ENCODE assay signal across 25 cellular contexts in the genomic region with DNA sequence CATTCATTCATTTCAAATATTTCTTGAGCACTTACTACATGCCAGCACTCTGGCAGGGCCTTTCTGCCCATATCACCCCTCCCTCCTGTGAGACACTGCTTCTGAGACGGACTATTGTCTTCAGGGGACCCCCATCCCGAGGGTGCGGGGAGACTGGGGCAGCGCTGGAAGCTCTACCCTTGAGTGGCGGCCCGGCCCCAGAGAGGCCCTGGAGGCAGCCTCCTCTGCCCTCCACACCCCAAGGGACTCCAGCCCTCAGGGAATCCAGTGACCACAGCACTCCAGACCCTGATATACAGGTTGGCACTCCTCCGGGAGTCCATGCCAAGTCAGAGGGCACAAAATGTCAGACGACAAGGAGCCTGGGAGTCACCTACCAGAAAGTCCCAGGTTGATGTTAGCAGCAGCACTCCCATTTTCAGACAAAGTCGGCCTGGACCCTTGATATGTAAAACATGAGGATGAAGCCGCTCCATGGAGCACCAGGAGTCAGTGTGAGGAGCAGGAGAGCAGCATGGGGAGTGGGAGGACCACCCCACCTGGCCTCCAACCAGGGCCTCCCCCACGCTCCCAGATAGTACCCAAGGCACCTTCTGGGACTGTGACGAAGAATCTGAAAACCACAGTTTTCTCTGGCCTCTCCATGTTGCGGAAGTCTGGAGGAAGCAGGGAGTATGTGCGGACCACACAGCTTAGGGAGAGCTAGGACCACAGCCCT. TPM values are rescaled to one million over a fixed set of nuclear protein-coding genes. Genes with fewer than 3 reads are reported as not detected.
DNase-seq lines count a peak whose midpoint lies in the region; ATAC-seq and TF ChIP-seq lines count a peak whose summit lies in the region.
"Had no signal": no experiment of that assay in that cellular context is flagged by ENCODE, and none has a peak within 500 bp of the region (broad histone marks: within the 10 kb centered on the region; RNA-seq: fewer than 3 reads in every experiment).

No MANE protein-coding gene starts in this region.

- H3K9me3 ChIP-seq in left ventricle myocardium inferior (replicated peaks): no peaks in the 10 kb centered on the region
- H3K9me3 ChIP-seq: esophagus muscularis mucosa, gastroesophageal sphincter, MG63, uterus had no signal

- H3K27ac ChIP-seq in left ventricle myocardium inferior (replicated peaks) (peak overlapping the region; percentile 92), angular gyrus (ENCODE audit: low read depth, low read length) (peak overlapping the region; percentile 100)
- H3K27ac ChIP-seq: uterus had no signal

- peak overlapping the region in 5 of 8 donors; percentile 23 to 72 (median 55) for H3K4me3 Mint-ChIP-seq in naive B cell
- no peak overlapping the region for H3K4me3 Mint-ChIP-seq in activated naive CD4-positive, alpha-beta T cell treated with anti-CD3 and anti-CD28 coated beads, Interleukin-2, amount 10 ng/mL, durations not matched to agents 7 days and 5 days
- H3K4me3 Mint-ChIP-seq in activated CD4-positive, alpha-beta T cell treated with anti-CD3 and anti-CD28 coated beads for 36 hours: no peak overlapping the region
- H3K4me3 Mint-ChIP-seq: effector memory CD8-positive, alpha-beta T cell had no signal

- H3K36me3 Mint-ChIP-seq in naive B cell: peaks cover 0 to 12% of the 10 kb centered on the region in 2 donors
- no peaks in the 10 kb centered on the region for H3K36me3 Mint-ChIP-seq in activated naive CD4-positive, alpha-beta T cell treated with anti-CD3 and anti-CD28 coated beads, Interleukin-2, amount 10 ng/mL, durations not matched to agents 7 days and 5 days
- H3K36me3 Mint-ChIP-seq in activated CD4-positive, alpha-beta T cell treated with anti-CD3 and anti-CD28 coated beads for 36 hours (ENCODE audit: low read depth): no peaks in the 10 kb centered on the region

- peaks cover 100% of the 10 kb centered on the region for H3K4me1 ChIP-seq in left ventricle myocardium inferior

- H3K9me3 Mint-ChIP-seq in naive B cell: no peaks in the 10 kb centered on the region
- no peaks in the 10 kb centered on the region for H3K9me3 Mint-ChIP-seq in activated naive CD4-positive, alpha-beta T cell treated with anti-CD3 and anti-CD28 coated beads, Interleukin-2, amount 10 ng/mL, durations not matched to agents 7 days and 5 days
- no peaks in the 10 kb centered on the region for H3K9me3 Mint-ChIP-seq in activated CD4-positive, alpha-beta T cell treated with anti-CD3 and anti-CD28 coated beads for 36 hours (ENCODE audit: low read depth)
- H3K9me3 Mint-ChIP-seq: effector memory CD8-positive, alpha-beta T cell had no signal

- H3K4me1 Mint-ChIP-seq in naive B cell: peaks cover 72 to 96% (median 87%) of the 10 kb centered on the region in 3 donors
- peaks cover 13% of the 10 kb centered on the region for H3K4me1 Mint-ChIP-seq in activated naive CD4-positive, alpha-beta T cell treated with anti-CD3 and anti-CD28 coated beads, Interleukin-2, amount 10 ng/mL, durations not matched to agents 7 days and 5 days
- H3K4me1 Mint-ChIP-seq in activated CD4-positive, alpha-beta T cell treated with anti-CD3 and anti-CD28 coated beads for 36 hours: peaks cover 20% of the 10 kb centered on the region

- ATAC-seq in left cardiac atrium: no peak
- ATAC-seq in naive B cell (ENCODE audit: low read depth in 2 of 2): no peak
- ATAC-seq in left colon: no peak
- ATAC-seq in activated CD4-positive, alpha-beta T cell treated with anti-CD3 and anti-CD28 coated beads for 36 hours: no peak
- ATAC-seq: effector memory CD8-positive, alpha-beta T cell; gastroesophageal sphincter had no signal

- H3K27ac Mint-ChIP-seq in naive B cell: peak overlapping the region; percentile 57 to 97 (median 83)
- H3K27ac Mint-ChIP-seq in activated naive CD4-positive, alpha-beta T cell treated with anti-CD3 and anti-CD28 coated beads, Interleukin-2, amount 10 ng/mL, durations not matched to agents 7 days and 5 days: no peak overlapping the region
- H3K27ac Mint-ChIP-seq in activated CD4-positive, alpha-beta T cell treated with anti-CD3 and anti-CD28 coated beads for 36 hours: no peak overlapping the region

- no peaks in the 10 kb centered on the region for H3K27me3 ChIP-seq in left ventricle myocardium inferior (ENCODE audit: low read depth)
- H3K27me3 ChIP-seq: esophagus muscularis mucosa, gastroesophageal sphincter, MG63, uterus had no signal

- POLR2A ChIA-PET in activated CD4-positive, alpha-beta T cell treated with anti-CD3 and anti-CD28 coated beads for 36 hours (lab: Charles Lee): interaction anchor here (0.6 to 1.0 kb wide), 2 partner anchors 19 to 557 kb away, joined by 4 to 7 read pairs; no protein-coding TSS in a partner anchor

- intact Hi-C loops in left ventricle myocardium inferior (cut with micrococcal nuclease): no loop called here
- intact Hi-C loops in left cardiac atrium (cut with DNase I): no loop called here
- intact Hi-C loops in left colon (cut with DNase I, micrococcal nuclease): no loop called here
- intact Hi-C loops in activated CD4-positive, alpha-beta T cell treated with anti-CD3 and anti-CD28 coated beads for 36 hours (cut with DNase I, micrococcal nuclease): no loop called here

- TF ChIP-seq CTCF in left ventricle myocardium inferior (IDR thresholded peaks at IDR 0.05; ENCODE audit: borderline replicate concordance): no peak

- no peaks in the 10 kb centered on the region for H3K36me3 ChIP-seq in left ventricle myocardium inferior
- H3K36me3 ChIP-seq: esophagus muscularis mucosa, MG63, uterus had no signal

- no peaks in the 10 kb centered on the region for H3K27me3 Mint-ChIP-seq in naive B cell
- no peaks in the 10 kb centered on the region for H3K27me3 Mint-ChIP-seq in activated naive CD4-positive, alpha-beta T cell treated with anti-CD3 and anti-CD28 coated beads, Interleukin-2, amount 10 ng/mL, durations not matched to agents 7 days and 5 days
- no peaks in the 10 kb centered on the region for H3K27me3 Mint-ChIP-seq in activated CD4-positive, alpha-beta T cell treated with anti-CD3 and anti-CD28 coated beads for 36 hours
- H3K27me3 Mint-ChIP-seq: effector memory CD8-positive, alpha-beta T cell had no signal

- CTCF ChIA-PET in activated naive CD4-positive, alpha-beta T cell treated with anti-CD3 and anti-CD28 coated beads, Interleukin-2, amount 10 ng/mL, durations not matched to agents 7 days and 5 days (lab: Charles Lee): interaction anchor here (1.5 to 4.1 kb wide), 2 partner anchors 9 to 19 kb away, joined by 3 to 15 read pairs; no protein-coding TSS in a partner anchor
- CTCF ChIA-PET in activated CD4-positive, alpha-beta T cell treated with anti-CD3 and anti-CD28 coated beads for 36 hours (lab: Charles Lee): interaction anchor here (0.6 to 1.0 kb wide), 3 partner anchors 9 to 112 kb away, joined by 3 to 7 read pairs (median 4); no protein-coding TSS in a partner anchor

- DNase-seq in left ventricle myocardium inferior (no peak), left cardiac atrium (no peak), naive B cell (no peak), iPS-NIHi7 (ENCODE audit: extremely low spot score) (no peak), left colon (no peak)
- DNase-seq in activated naive CD4-positive, alpha-beta T cell treated with anti-CD3 and anti-CD28 coated beads, Interleukin-2, amount 10 ng/mL, durations not matched to agents 7 days and 5 days: no peak
- DNase-seq in activated CD4-positive, alpha-beta T cell treated with anti-CD3 and anti-CD28 coated beads for 36 hours: no peak
- DNase-seq: activated CD4-positive, CD25-positive, alpha-beta regulatory T cell; activated naive CD4-positive, alpha-beta T cell treated with anti-CD3 and anti-CD28 coated beads, Interleukin-2, amount 50 U/mL, for 16 hours; activated T-cell treated with anti-CD3 and anti-CD28 coated beads, Interleukin-2, amount 50 U/mL, for 48 hours; aorta; C1 segment of cervical spinal cord; effector memory CD8-positive, alpha-beta T cell; MG63; NCI-H1436; NCI-H774; stimulated activated CD4-positive, alpha-beta T cell treated with anti-CD3 and anti-CD28 coated beads, Interleukin-4, amount 100 ng/mL, for 1 hour; T1000; uterus had no signal

- H3K4me3 ChIP-seq in left ventricle myocardium inferior: no peak overlapping the region
- H3K4me3 ChIP-seq: esophagus muscularis mucosa, gastroesophageal sphincter, MG63, smooth muscle cell, uterus had no signal

RNA-seq across cellular contexts. Expression of gene TFEB, which starts 20.7 kb away (rescaled TPM):
- total RNA-seq in left ventricle myocardium inferior: 39.9 TPM
- total RNA-seq in left cardiac atrium: 10 to 100 TPM; 33.3 to 34.6 TPM
- 100 to 1,000 TPM in 1 of 6 donors, 10 to 100 TPM in 5; 52.3 to 145 (median 72.6) TPM for polyA plus RNA-seq in naive B cell (ENCODE audit: low read depth in 6 of 6)
- 10 to 100 TPM; 24.3 to 29.7 TPM for total RNA-seq in left colon
- 1 to 10 TPM; 8.5 to 9.2 TPM for total RNA-seq in activated CD4-positive, alpha-beta T cell treated with anti-CD3 and anti-CD28 coated beads for 36 hours

RNA-seq across cellular contexts. Expression of gene PGC, which starts 32.5 kb away (rescaled TPM):
- total RNA-seq in left ventricle myocardium inferior (not detected), left cardiac atrium (not detected), left colon (not detected)
- not detected for polyA plus RNA-seq in naive B cell (ENCODE audit: low read depth in 6 of 6)
- total RNA-seq in activated CD4-positive, alpha-beta T cell treated with anti-CD3 and anti-CD28 coated beads for 36 hours: not detected
- total RNA-seq: A673, pulmonary artery endothelial cell, smooth muscle cell had no signal
- polyA plus RNA-seq: smooth muscle cell had no signal

Comparison
In these comparisons a context has a peak if more than half of its experiments do, and no peak if none do; other contexts are left out.
1. H3K27ac Mint-ChIP-seq: peak in naive B cell (6 of 6); none in activated naive CD4-positive, alpha-beta T cell treated with anti-CD3 and anti-CD28 coated beads, Interleukin-2, amount 10 ng/mL, durations not matched to agents 7 days and 5 days (single experiment) and activated CD4-positive, alpha-beta T cell treated with anti-CD3 and anti-CD28 coated beads for 36 hours (single experiment).
2. H3K4me3 Mint-ChIP-seq: peak in naive B cell (5 of 8); none in activated naive CD4-positive, alpha-beta T cell treated with anti-CD3 and anti-CD28 coated beads, Interleukin-2, amount 10 ng/mL, durations not matched to agents 7 days and 5 days (single experiment) and activated CD4-positive, alpha-beta T cell treated with anti-CD3 and anti-CD28 coated beads for 36 hours (single experiment).